Comparison of ENCODE assay signal across 20 cellular contexts in the genomic region with DNA sequence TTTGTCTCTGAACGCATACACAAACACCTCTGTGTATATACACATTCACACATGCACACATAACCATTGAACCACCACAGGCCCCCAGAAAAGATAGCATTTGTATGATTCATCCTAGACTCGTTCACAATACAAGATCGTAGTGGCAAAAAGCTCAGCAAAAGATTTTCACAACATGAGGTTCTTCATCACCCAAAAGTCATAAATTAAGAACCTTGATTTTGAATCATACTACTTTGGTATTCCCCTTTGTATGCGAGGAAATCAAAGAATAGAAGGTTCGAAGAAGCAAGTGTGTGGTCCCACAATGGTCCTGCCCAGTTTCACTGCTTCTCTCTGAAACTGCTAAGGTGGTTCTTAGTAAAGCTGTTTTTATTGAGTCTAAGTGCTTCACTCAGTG.
DNase-seq lines count a peak whose midpoint lies in the region; ATAC-seq and TF ChIP-seq lines count a peak whose summit lies in the region.
"Had no signal": no experiment of that assay in that cellular context is flagged by ENCODE, and none has a peak within 500 bp of the region (broad histone marks: within the 10 kb centered on the region; RNA-seq: fewer than 3 reads in every experiment).

No MANE protein-coding gene starts in this region.

- H3K4me3 ChIP-seq in CD8-positive, alpha-beta T cell (ENCODE audit: low read depth, low read length): no peak overlapping the region
- H3K4me3 ChIP-seq in naive thymus-derived CD4-positive, alpha-beta T cell (ENCODE audit: low read length): no peak overlapping the region
- H3K4me3 ChIP-seq in psoas muscle: no peak overlapping the region
- H3K4me3 ChIP-seq: body of pancreas, gastrocnemius medialis, right atrium auricular region, thyroid gland had no signal

- H3K4me3 Mint-ChIP-seq in CD8-positive, alpha-beta T cell: no peak overlapping the region
- no peak overlapping the region for H3K4me3 Mint-ChIP-seq in activated T-helper 1 cell treated with anti-CD3 and anti-CD28 coated beads, Interleukin-12 subunit alpha, Interleukin-12 subunit beta, Interleukin-2, Interleukin-4 antibody, amounts not matched to agents 30 ng/mL and 10 ng/mL and 1 ng/mL, durations not matched to agents 14 hours and 24 hours and 36 hours
- peak overlapping the region in 2 of 10 donors; percentile 4 to 36 for H3K4me3 Mint-ChIP-seq in naive thymus-derived CD4-positive, alpha-beta T cell

- TF ChIP-seq CTCF in CD8-positive, alpha-beta T cell (IDR thresholded peaks at IDR 0.05): no peak
- TF ChIP-seq CTCF in psoas muscle (IDR thresholded peaks at IDR 0.05): no peak

- no peaks in the 10 kb centered on the region for H3K27me3 Mint-ChIP-seq in CD8-positive, alpha-beta T cell (ENCODE audit: low read depth)
- H3K27me3 Mint-ChIP-seq in activated T-helper 1 cell treated with anti-CD3 and anti-CD28 coated beads, Interleukin-12 subunit alpha, Interleukin-12 subunit beta, Interleukin-2, Interleukin-4 antibody, amounts not matched to agents 30 ng/mL and 10 ng/mL and 1 ng/mL, durations not matched to agents 14 hours and 24 hours and 36 hours (ENCODE audit: insufficient read depth): no peaks in the 10 kb centered on the region
- no peaks in the 10 kb centered on the region for H3K27me3 Mint-ChIP-seq in naive thymus-derived CD4-positive, alpha-beta T cell

- intact Hi-C loops in CD8-positive, alpha-beta T cell (cut with DNase I, micrococcal nuclease): loop anchor here in 1 of 2 experiments (5.0 kb wide), 1 partner anchor 44 kb away; no protein-coding TSS in a partner anchor
- intact Hi-C loops in activated T-helper 1 cell treated with anti-CD3 and anti-CD28 coated beads, Interleukin-12 subunit alpha, Interleukin-12 subunit beta, Interleukin-2, Interleukin-4 antibody, amounts not matched to agents 30 ng/mL and 10 ng/mL and 1 ng/mL, durations not matched to agents 14 hours and 24 hours and 36 hours (cut with micrococcal nuclease): loop anchor here (1.0 kb wide), 4 partner anchors 8 to 18 kb away; no protein-coding TSS in a partner anchor
- intact Hi-C loops in naive thymus-derived CD4-positive, alpha-beta T cell (cut with micrococcal nuclease): loop anchor here (1.0 kb wide), 1 partner anchor 9 kb away; no protein-coding TSS in a partner anchor
- intact Hi-C loops in psoas muscle (cut with DNase I): no loop called here

- peaks cover 94% of the 10 kb centered on the region for H3K36me3 Mint-ChIP-seq in CD8-positive, alpha-beta T cell
- peaks cover 64% of the 10 kb centered on the region for H3K36me3 Mint-ChIP-seq in activated T-helper 1 cell treated with anti-CD3 and anti-CD28 coated beads, Interleukin-12 subunit alpha, Interleukin-12 subunit beta, Interleukin-2, Interleukin-4 antibody, amounts not matched to agents 30 ng/mL and 10 ng/mL and 1 ng/mL, durations not matched to agents 14 hours and 24 hours and 36 hours (ENCODE audit: low read depth)
- H3K36me3 Mint-ChIP-seq in naive thymus-derived CD4-positive, alpha-beta T cell: peaks cover 13 to 65% (median 44%) of the 10 kb centered on the region in 5 donors

- ATAC-seq in activated CD4-positive, CD25-positive, alpha-beta regulatory T cell treated with anti-CD3 and anti-CD28 coated beads, Interleukin-2, amount 50 U/mL, for 24 hours: peak; percentile 92 to 95
- peak; percentile 65 for ATAC-seq in CD8-positive, alpha-beta T cell
- peak; percentile 43 for ATAC-seq in naive thymus-derived CD4-positive, alpha-beta T cell
- ATAC-seq in GM19455 (IDR thresholded peaks at IDR 0.05; ENCODE audit: unreplicated experiment) (no peak), psoas muscle (no peak)
- ATAC-seq: body of pancreas, gastrocnemius medialis had no signal

- H3K9me3 ChIP-seq in CD8-positive, alpha-beta T cell (ENCODE audit: low read length): no peaks in the 10 kb centered on the region
- no peaks in the 10 kb centered on the region for H3K9me3 ChIP-seq in naive thymus-derived CD4-positive, alpha-beta T cell (ENCODE audit: control insufficient read depth in 2 of 3, low read length in 3 of 3)
- H3K9me3 ChIP-seq in psoas muscle: no peaks in the 10 kb centered on the region
- H3K9me3 ChIP-seq: body of pancreas, gastrocnemius medialis, neutrophil, right atrium auricular region, thyroid gland had no signal

- H3K27ac Mint-ChIP-seq in CD8-positive, alpha-beta T cell: peak overlapping the region; percentile 80
- H3K27ac Mint-ChIP-seq in activated T-helper 1 cell treated with anti-CD3 and anti-CD28 coated beads, Interleukin-12 subunit alpha, Interleukin-12 subunit beta, Interleukin-2, Interleukin-4 antibody, amounts not matched to agents 30 ng/mL and 10 ng/mL and 1 ng/mL, durations not matched to agents 14 hours and 24 hours and 36 hours: peak overlapping the region; percentile 87
- peak overlapping the region; percentile 5 to 88 (median 61) for H3K27ac Mint-ChIP-seq in naive thymus-derived CD4-positive, alpha-beta T cell

- no peaks in the 10 kb centered on the region for H3K27me3 ChIP-seq in CD8-positive, alpha-beta T cell (ENCODE audit: insufficient read depth, low read length)
- no peaks in the 10 kb centered on the region for H3K27me3 ChIP-seq in naive thymus-derived CD4-positive, alpha-beta T cell (ENCODE audit: control insufficient read depth in 2 of 2, insufficient read depth in 2 of 2, low read length in 2 of 2)
- H3K27me3 ChIP-seq in psoas muscle (ENCODE audit: insufficient read depth in 3 of 3, low read length in 2 of 3): no peaks in the 10 kb centered on the region
- H3K27me3 ChIP-seq: body of pancreas, gastrocnemius medialis, neutrophil, right atrium auricular region, thyroid gland had no signal

- no peak for DNase-seq in activated CD4-positive, CD25-positive, alpha-beta regulatory T cell treated with anti-CD3 and anti-CD28 coated beads, Interleukin-2, amount 50 U/mL, for 72 hours
- DNase-seq in CD8-positive, alpha-beta T cell: no peak
- no peak for DNase-seq in activated T-helper 1 cell treated with anti-CD3 and anti-CD28 coated beads, Interleukin-12 subunit alpha, Interleukin-12 subunit beta, Interleukin-2, Interleukin-4 antibody, amounts not matched to agents 30 ng/mL and 10 ng/mL and 1 ng/mL, durations not matched to agents 14 hours and 24 hours and 36 hours (ENCODE audit: low spot score)
- DNase-seq in naive thymus-derived CD4-positive, alpha-beta T cell: no peak
- no peak for DNase-seq in NOMO-1 treated with dmso at 0.1 percent for 144 hours (lab: John Stamatoyannopoulos, UW; ENCODE audit: unreplicated experiment)
- no peak for DNase-seq in psoas muscle
- DNase-seq: 8988T, activated gamma-delta T cell, body of pancreas, cortex of kidney, gastrocnemius medialis, GOT3, NCI-H187 treated with DMSO at 0.1 percent for 48 hours, NCI-H446 treated with DMSO at 0.1 percent for 48 hours, SHP77, thyroid gland had no signal

- POLR2A ChIA-PET in CD8-positive, alpha-beta T cell (lab: Charles Lee): interaction anchor here (2.3 kb wide), 1 partner anchor 72 kb away, joined by 8 read pairs; no protein-coding TSS in a partner anchor
- POLR2A ChIA-PET in naive thymus-derived CD4-positive, alpha-beta T cell (lab: Charles Lee): interaction anchor here (1.3 kb wide), 1 partner anchor 8 kb away, joined by 4 read pairs; no protein-coding TSS in a partner anchor

- CTCF ChIA-PET in CD8-positive, alpha-beta T cell (lab: Charles Lee): interaction anchor here (0.9 to 1.1 kb wide), 3 partner anchors 20 to 105 kb away, joined by 3 to 4 read pairs (median 3); no protein-coding TSS in a partner anchor
- CTCF ChIA-PET in naive thymus-derived CD4-positive, alpha-beta T cell (lab: Charles Lee): no interaction called here

- no peak overlapping the region for H3K27ac ChIP-seq in CD8-positive, alpha-beta T cell (ENCODE audit: low read depth, low read length)
- H3K27ac ChIP-seq in naive thymus-derived CD4-positive, alpha-beta T cell (ENCODE audit: low read depth, low read length): peak overlapping the region; percentile 3
- H3K27ac ChIP-seq in psoas muscle: no peak overlapping the region
- H3K27ac ChIP-seq: body of pancreas, gastrocnemius medialis, neutrophil, right atrium auricular region, thyroid gland had no signal

- H3K4me1 ChIP-seq in CD8-positive, alpha-beta T cell (ENCODE audit: insufficient read depth, low read length): peaks cover 61% of the 10 kb centered on the region
- peaks cover 31 to 59% of the 10 kb centered on the region in 2 donors for H3K4me1 ChIP-seq in naive thymus-derived CD4-positive, alpha-beta T cell (ENCODE audit: control insufficient read depth in 2 of 2, insufficient read depth in 2 of 2, low read length in 2 of 2)
- no peaks in the 10 kb centered on the region for H3K4me1 ChIP-seq in psoas muscle
- H3K4me1 ChIP-seq: body of pancreas, gastrocnemius medialis, thyroid gland had no signal

- H3K36me3 ChIP-seq in CD8-positive, alpha-beta T cell (ENCODE audit: insufficient read depth, low read length): peaks cover 42% of the 10 kb centered on the region
- H3K36me3 ChIP-seq in naive thymus-derived CD4-positive, alpha-beta T cell (ENCODE audit: control insufficient read depth in 2 of 3, insufficient read depth in 3 of 3, low read length in 3 of 3): peaks cover 0 to 88% (median 21%) of the 10 kb centered on the region in 3 experiments
- H3K36me3 ChIP-seq in psoas muscle (ENCODE audit: insufficient read depth in 1 of 2, low read depth in 1 of 2): peaks cover 0 to 13% of the 10 kb centered on the region in 2 donors
- H3K36me3 ChIP-seq: gastrocnemius medialis, right atrium auricular region, thyroid gland had no signal

- H3K4me1 Mint-ChIP-seq in CD8-positive, alpha-beta T cell (ENCODE audit: low read depth): peaks cover 91% of the 10 kb centered on the region
- peaks cover 95% of the 10 kb centered on the region for H3K4me1 Mint-ChIP-seq in activated T-helper 1 cell treated with anti-CD3 and anti-CD28 coated beads, Interleukin-12 subunit alpha, Interleukin-12 subunit beta, Interleukin-2, Interleukin-4 antibody, amounts not matched to agents 30 ng/mL and 10 ng/mL and 1 ng/mL, durations not matched to agents 14 hours and 24 hours and 36 hours (ENCODE audit: low read depth)
- peaks cover 58 to 97% (median 88%) of the 10 kb centered on the region in 7 donors for H3K4me1 Mint-ChIP-seq in naive thymus-derived CD4-positive, alpha-beta T cell

- 87 to 97% (median 92%) methylated on average over 5 of the region's 5 CpGs for WGBS in psoas muscle, 3 donors

- no peaks in the 10 kb centered on the region for H3K9me3 Mint-ChIP-seq in CD8-positive, alpha-beta T cell
- no peaks in the 10 kb centered on the region for H3K9me3 Mint-ChIP-seq in activated T-helper 1 cell treated with anti-CD3 and anti-CD28 coated beads, Interleukin-12 subunit alpha, Interleukin-12 subunit beta, Interleukin-2, Interleukin-4 antibody, amounts not matched to agents 30 ng/mL and 10 ng/mL and 1 ng/mL, durations not matched to agents 14 hours and 24 hours and 36 hours
- no peaks in the 10 kb centered on the region for H3K9me3 Mint-ChIP-seq in naive thymus-derived CD4-positive, alpha-beta T cell

Comparison
In these comparisons a context has a peak if more than half of its experiments do, and no peak if none do; other contexts are left out.
1. ATAC-seq: peak in activated CD4-positive, CD25-positive, alpha-beta regulatory T cell treated with anti-CD3 and anti-CD28 coated beads, Interleukin-2, amount 50 U/mL, for 24 hours (2 of 2), CD8-positive, alpha-beta T cell (single experiment) and naive thymus-derived CD4-positive, alpha-beta T cell (single experiment); none in GM19455 (single experiment) and psoas muscle (0 of 4).
2. intact Hi-C loops: an anchor here in activated T-helper 1 cell treated with anti-CD3 and anti-CD28 coated beads, Interleukin-12 subunit alpha, Interleukin-12 subunit beta, Interleukin-2, Interleukin-4 antibody, amounts not matched to agents 30 ng/mL and 10 ng/mL and 1 ng/mL, durations not matched to agents 14 hours and 24 hours and 36 hours (1.0 kb wide) and naive thymus-derived CD4-positive, alpha-beta T cell (1.0 kb wide); none called in psoas muscle.
3. Peak in every context shown above with its lines, with median percentiles within 50 percentile points of each other: H3K27ac Mint-ChIP-seq.